Comparison of ENCODE assay signal across 8 cellular contexts in the genomic region with DNA sequence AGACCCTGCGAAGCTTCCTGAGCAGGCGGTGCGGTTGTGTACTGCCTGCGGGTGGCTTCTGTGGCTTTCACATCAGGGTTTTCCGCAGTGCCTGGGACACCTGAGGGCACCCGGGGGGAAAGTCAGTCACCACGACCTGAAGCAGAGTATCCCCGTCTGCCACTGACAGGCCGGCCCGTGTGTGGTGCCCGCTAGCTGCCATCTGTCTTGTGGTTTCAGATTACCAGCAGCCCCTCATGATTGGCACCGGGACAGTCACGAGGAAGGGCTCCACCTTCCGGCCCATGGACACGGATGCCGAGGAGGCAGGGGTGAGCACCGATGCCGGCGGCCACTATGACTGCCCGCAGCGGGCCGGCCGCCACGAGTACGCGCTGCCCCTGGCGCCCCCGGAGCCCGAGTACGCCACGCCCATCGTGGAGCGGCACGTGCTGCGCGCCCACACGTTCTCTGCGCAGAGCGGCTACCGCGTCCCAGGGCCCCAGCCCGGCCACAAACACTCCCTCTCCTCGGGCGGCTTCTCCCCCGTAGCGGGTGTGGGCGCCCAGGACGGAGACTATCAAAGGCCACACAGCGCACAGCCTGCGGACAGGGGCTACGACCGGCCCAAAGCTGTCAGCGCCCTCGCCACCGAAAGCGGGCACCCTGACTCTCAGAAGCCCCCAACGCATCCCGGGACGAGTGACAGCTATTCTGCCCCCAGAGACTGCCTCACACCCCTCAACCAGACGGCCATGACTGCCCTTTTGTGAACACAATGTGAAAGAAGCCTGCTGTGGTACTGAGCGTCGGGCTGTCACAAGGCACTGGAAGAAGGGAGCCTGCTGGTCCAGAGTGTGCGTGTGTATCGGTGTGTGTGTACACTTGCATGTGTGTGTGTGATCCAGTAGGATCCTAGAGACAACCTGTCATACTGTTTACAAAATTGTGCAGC.
DNase-seq lines count a peak whose midpoint lies in the region; ATAC-seq and TF ChIP-seq lines count a peak whose summit lies in the region.

No MANE protein-coding gene starts in this region.

- no peak overlapping the region for H3K9ac ChIP-seq in iPS-15b (ENCODE audit: low read depth, low read length)

- in situ Hi-C loops in astrocyte of the cerebellum (cut with HindIII; ENCODE audit: low sequenced_read_pairs) = loop anchor here (10.0 kb wide), 1 partner anchor 83 kb away; no protein-coding TSS in a partner anchor

- peak; percentile 61 for ATAC-seq in HG02759 (IDR thresholded peaks at IDR 0.05; ENCODE audit: unreplicated experiment)

- no peaks in the 10 kb centered on the region for H3K9me3 ChIP-seq in iPS-15b (ENCODE audit: control insufficient read depth, insufficient read depth, low read length)

- TF ChIP-seq CTCF in astrocyte of the cerebellum (IDR thresholded peaks at IDR 0.05; ENCODE audit: low read depth, low read length, missing control alignments) = peak; percentile 18

- DNase-seq in EH (ENCODE audit: low read depth) = peak; percentile 70
- peak; percentile 14 for DNase-seq in T follicular helper cell (ENCODE audit: low read depth)
- no peak for DNase-seq in astrocyte of the cerebellum (ENCODE audit: low read depth)
- peak; percentile 26 for DNase-seq in stimulated activated CD4-positive, alpha-beta T cell treated with anti-CD3 and anti-CD28 coated beads, Interleukin-12 subunit alpha, Interleukin-12 subunit beta, amount 100 ng/mL, for 4 hours
- no peak for DNase-seq in foreskin melanocyte
- no peak for DNase-seq in NCI-H226

- H3K27me3 ChIP-seq in iPS-15b (ENCODE audit: control insufficient read depth, insufficient read depth, low read length) = peaks cover 2% of the 10 kb centered on the region

- H3K36me3 ChIP-seq in iPS-15b (ENCODE audit: control insufficient read depth, insufficient read depth, low read length) = no peaks in the 10 kb centered on the region

- H3K4me1 ChIP-seq in iPS-15b (ENCODE audit: control insufficient read depth, insufficient read depth, low read length) = peaks cover 3% of the 10 kb centered on the region

- H3K4me3 ChIP-seq in astrocyte of the cerebellum (ENCODE audit: low read depth, low read length) = peak overlapping the region; percentile 31
- peak overlapping the region; percentile 41 for H3K4me3 ChIP-seq in iPS-15b (ENCODE audit: low read depth, low read length)

Comparison
In these comparisons a context has a peak if more than half of its experiments do, and no peak if none do; other contexts are left out.
1. DNase-seq: peak in EH (single experiment), T follicular helper cell (single experiment) and stimulated activated CD4-positive, alpha-beta T cell treated with anti-CD3 and anti-CD28 coated beads, Interleukin-12 subunit alpha, Interleukin-12 subunit beta, amount 100 ng/mL, for 4 hours (single experiment); none in astrocyte of the cerebellum (single experiment), foreskin melanocyte (single experiment) and NCI-H226 (single experiment).